ENCODE assay signal across 21 cellular contexts in genomic region chr4:99915449-99915848, GRCh38.
"Had no signal": no experiment of that assay in that cellular context is flagged by ENCODE, and none has a peak within 500 bp of the region (broad histone marks: within the 10 kb centered on the region; RNA-seq: fewer than 3 reads in every experiment).

No MANE protein-coding gene starts in this region.

- H3K4me1 ChIP-seq: ascending aorta, esophagus squamous epithelium, left ventricle myocardium inferior, right atrium auricular region, tibial nerve, uterus had no signal

- H3K9me3 ChIP-seq: ascending aorta, left ventricle myocardium inferior, right atrium auricular region had no signal

- ATAC-seq: mucosa of descending colon; naive thymus-derived CD8-positive, alpha-beta T cell had no signal

- H3K27me3 ChIP-seq: ascending aorta, esophagus squamous epithelium, right atrium auricular region, tibial nerve, uterus had no signal

- H3K27ac Mint-ChIP-seq: activated B cell treated with CpG ODN at 0.5 μM for 24 hours, progenitor cell of endocrine pancreas had no signal

- H3K4me3 Mint-ChIP-seq: activated B cell treated with CpG ODN at 0.5 μM for 24 hours; naive thymus-derived CD8-positive, alpha-beta T cell had no signal

- H3K36me3 ChIP-seq: uterus had no signal

- H3K4me3 ChIP-seq: ascending aorta, esophagus squamous epithelium, left ventricle myocardium inferior, mucosa of descending colon, right atrium auricular region, tibial nerve, uterus had no signal

- DNase-seq: activated B cell treated with CpG ODN at 0.5 μM for 24 hours; activated CD4-positive, alpha-beta T cell treated with anti-CD3 and anti-CD28 coated beads for 48 hours; activated effector memory CD4-positive, alpha-beta T cell treated with anti-CD3 and anti-CD28 coated beads, Interleukin-2, amount 50 U/mL, for 16 hours; activated T-cell treated with anti-CD3 and anti-CD28 coated beads, Interleukin-2, amount 50 U/mL, for 1 hour; central memory CD4-positive, alpha-beta T cell; cortex of kidney; effector CD4-positive, alpha-beta T cell; esophagus squamous epithelium; hypothalamus; left ventricle myocardium inferior; mucosa of descending colon; naive thymus-derived CD8-positive, alpha-beta T cell; stimulated activated CD4-positive, alpha-beta T cell treated with anti-CD3 and anti-CD28 coated beads, Interleukin-4, amount 100 ng/mL, for 4 hours; stimulated activated CD8-positive, alpha-beta memory T cell treated with anti-CD3 and anti-CD28 coated beads, Interleukin-4, amount 100 ng/mL, for 48 hours; stimulated activated naive CD4-positive, alpha-beta T cell treated with Interleukin-2 at 50 U/mL for 16 hours; substantia nigra; uterus had no signal

- H3K4me1 Mint-ChIP-seq: activated B cell treated with CpG ODN at 0.5 μM for 24 hours had no signal

- H3K27me3 Mint-ChIP-seq: activated B cell treated with CpG ODN at 0.5 μM for 24 hours; naive thymus-derived CD8-positive, alpha-beta T cell; progenitor cell of endocrine pancreas had no signal

- H3K27ac ChIP-seq: ascending aorta, esophagus squamous epithelium, left ventricle myocardium inferior, right atrium auricular region, tibial nerve, uterus had no signal
